ENCODE assay signal across 10 cellular contexts in the genomic region with DNA sequence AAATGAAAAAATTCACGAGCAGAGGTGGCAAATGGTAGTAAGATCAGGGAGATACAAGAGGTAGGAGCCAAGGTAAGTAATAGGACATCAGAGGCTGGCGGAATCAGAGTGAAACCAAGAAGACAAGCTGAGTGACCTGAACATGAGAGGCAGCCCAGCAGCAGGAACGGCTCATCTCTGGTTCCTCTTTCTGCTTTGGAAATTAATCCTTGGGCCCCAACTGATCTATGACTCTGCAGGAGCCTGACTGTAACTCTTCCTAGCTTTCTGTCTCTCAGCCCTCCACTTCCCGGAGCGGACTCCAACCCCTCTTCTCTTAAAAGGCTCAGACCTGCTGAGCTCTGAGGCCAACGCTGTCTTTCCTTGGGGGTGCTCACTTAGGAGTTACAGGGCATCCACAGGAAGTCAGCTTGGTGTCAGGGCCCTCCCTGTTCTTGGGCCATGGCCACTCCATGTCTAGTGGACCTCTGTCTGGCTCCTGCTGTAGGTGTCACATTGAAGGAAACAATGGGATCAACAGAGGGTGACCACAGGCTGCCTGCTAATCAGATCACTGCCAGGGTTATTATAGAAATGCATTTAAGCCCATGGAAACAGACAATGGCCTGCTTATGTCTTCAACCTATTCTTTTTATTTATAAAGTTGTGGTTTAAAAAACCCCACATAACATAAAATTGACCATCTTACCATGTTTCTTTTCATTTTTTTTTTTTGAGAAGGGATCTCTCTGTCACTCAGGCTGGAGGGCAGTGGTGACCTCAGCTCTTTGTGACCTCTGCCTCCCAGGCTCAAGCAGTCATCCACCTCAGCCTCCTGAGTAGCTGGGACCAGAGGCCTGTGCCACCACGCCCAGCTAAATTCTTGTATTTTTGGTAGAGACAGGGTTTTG. TPM values are rescaled to one million over a fixed set of nuclear protein-coding genes. Genes with fewer than 3 reads are reported as not detected.
A peak's percentile ranks its signal among the peaks of the same experiment; 100 is the strongest.
DNase-seq lines count a peak whose midpoint lies in the region; ATAC-seq lines count a peak whose summit lies in the region.
"Had no signal": no experiment of that assay in that cellular context is flagged by ENCODE, and none has a peak within 500 bp of the region (broad histone marks: within the 10 kb centered on the region; RNA-seq: fewer than 3 reads in every experiment).

No MANE protein-coding gene starts in this region.

- no peaks in the 10 kb centered on the region for H3K36me3 Mint-ChIP-seq in activated naive CD8-positive, alpha-beta T cell treated with anti-CD3 and anti-CD28 coated beads for 36 hours

- no peaks in the 10 kb centered on the region for H3K4me1 Mint-ChIP-seq in activated naive CD8-positive, alpha-beta T cell treated with anti-CD3 and anti-CD28 coated beads for 36 hours

- H3K4me3 Mint-ChIP-seq in activated naive CD8-positive, alpha-beta T cell treated with anti-CD3 and anti-CD28 coated beads for 36 hours, result no peak overlapping the region

- DNase-seq in GDM1 (lab: John Stamatoyannopoulos, UW), result peak; percentile 15
- peak; percentile 21 for DNase-seq in NCI-H2196 treated with DMSO at 0.1 percent for 48 hours (lab: John Stamatoyannopoulos, UW; ENCODE audit: unreplicated experiment)
- DNase-seq in NCI-H226, result no peak
- DNase-seq in activated naive CD8-positive, alpha-beta T cell treated with anti-CD3 and anti-CD28 coated beads for 36 hours, result no peak
- no peak for DNase-seq in NCI-H1105 treated with DMSO at 0.1 percent for 48 hours (lab: John Stamatoyannopoulos, UW)
- DNase-seq in foreskin melanocyte, result no peak
- DNase-seq: stimulated activated CD4-positive, alpha-beta T cell treated with anti-CD3 and anti-CD28 coated beads, Interleukin-4, amount 100 ng/mL, for 24 hours had no signal

- no peak overlapping the region for H3K27ac Mint-ChIP-seq in activated naive CD8-positive, alpha-beta T cell treated with anti-CD3 and anti-CD28 coated beads for 36 hours

- no peaks in the 10 kb centered on the region for H3K27me3 Mint-ChIP-seq in activated naive CD8-positive, alpha-beta T cell treated with anti-CD3 and anti-CD28 coated beads for 36 hours

- no peaks in the 10 kb centered on the region for H3K9me3 Mint-ChIP-seq in activated naive CD8-positive, alpha-beta T cell treated with anti-CD3 and anti-CD28 coated beads for 36 hours

- ATAC-seq in GM19324 (IDR thresholded peaks at IDR 0.05; ENCODE audit: low FRiP score, unreplicated experiment), result peak; percentile 41
- peak; percentile 70 for ATAC-seq in HG02938 (IDR thresholded peaks at IDR 0.05; ENCODE audit: unreplicated experiment)
- ATAC-seq: Right ventricle myocardium inferior had no signal

RNA-seq across cellular contexts. Expression of a gene that starts 22.5 kb away (rescaled TPM):
- total RNA-seq in activated naive CD8-positive, alpha-beta T cell treated with anti-CD3 and anti-CD28 coated beads for 36 hours, result 1 to 10 TPM; 1.2 to 1.8 TPM

Comparison
In these comparisons a context has a peak if more than half of its experiments do, and no peak if none do; other contexts are left out.
1. DNase-seq: peak in GDM1 (single experiment) and NCI-H2196 treated with DMSO at 0.1 percent for 48 hours (single experiment); none in NCI-H226 (single experiment), activated naive CD8-positive, alpha-beta T cell treated with anti-CD3 and anti-CD28 coated beads for 36 hours (single experiment), NCI-H1105 treated with DMSO at 0.1 percent for 48 hours (single experiment) and foreskin melanocyte (single experiment).